22 cellular contexts compared by ENCODE assay signal in the genomic region with DNA sequence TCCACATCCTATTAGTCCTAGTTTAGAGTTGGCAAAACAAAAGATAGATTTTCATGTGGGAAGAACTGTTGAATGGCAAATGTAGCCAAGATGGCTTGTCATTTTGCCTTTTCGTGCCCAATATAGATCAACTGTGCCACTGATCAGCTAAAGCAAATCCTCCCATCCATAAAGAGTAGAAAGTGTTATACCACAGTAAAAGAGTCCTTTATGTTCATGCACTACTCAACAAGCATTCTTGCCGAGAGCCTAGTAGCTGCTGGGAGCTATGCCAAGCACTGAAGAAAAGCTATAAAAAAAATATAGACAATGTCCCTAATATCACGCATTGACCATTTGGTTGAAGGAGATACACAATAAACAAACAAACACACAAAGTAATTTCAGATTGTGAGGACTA.
"Had no signal": no experiment of that assay in that cellular context is flagged by ENCODE, and none has a peak within 500 bp of the region (broad histone marks: within the 10 kb centered on the region; RNA-seq: fewer than 3 reads in every experiment).

No MANE protein-coding gene starts in this region.

- DNase-seq: occipital lobe; ovary; posterior cingulate gyrus; psoas muscle; right cardiac atrium; right lobe of liver; sigmoid colon; small intestine; stimulated activated CD4-positive, alpha-beta T cell treated with anti-CD3 and anti-CD28 coated beads, Interleukin-15, amount 100 ng/mL, for 24 hours; stimulated activated CD4-positive, alpha-beta T cell treated with anti-CD3 and anti-CD28 coated beads, Interleukin-2, amount 100 ng/mL, for 24 hours; stimulated activated CD4-positive, alpha-beta T cell treated with anti-CD3 and anti-CD28 coated beads, Interleukin-2, amount 100 ng/mL, for 48 hours; stimulated activated CD4-positive, alpha-beta T cell treated with anti-CD3 and anti-CD28 coated beads, Interleukin-4, amount 100 ng/mL, for 24 hours; stimulated activated naive B cell treated with anti-CD40 and anti-IgM and Interleukin-4, amounts not matched to agents 10 μg/mL and 1 μg/mL and 100 μg/mL, for 72 hours; stimulated activated naive CD4-positive, alpha-beta T cell treated with Interleukin-2 at 50 U/mL for 16 hours; stomach; thyroid gland; trophoblast cell had no signal

- ATAC-seq: psoas muscle; right lobe of liver; stimulated activated effector memory CD8-positive, alpha-beta T cell treated with anti-CD3 and anti-CD28 coated beads, Interleukin-12 subunit alpha, Interleukin-12 subunit beta, amount 100 ng/mL, for 72 hours; stimulated activated naive B cell treated with anti-CD40 and anti-IgM and Interleukin-4, amounts not matched to agents 10 μg/mL and 1 μg/mL and 100 μg/mL, for 72 hours had no signal

- H3K4me3 Mint-ChIP-seq: nephron; neural progenitor cell; stimulated activated effector memory CD8-positive, alpha-beta T cell treated with anti-CD3 and anti-CD28 coated beads, Interleukin-12 subunit alpha, Interleukin-12 subunit beta, amount 100 ng/mL, for 72 hours; stimulated activated naive B cell treated with anti-CD40 and anti-IgM and Interleukin-4, amounts not matched to agents 10 μg/mL and 1 μg/mL and 100 μg/mL, for 72 hours; stimulated activated naive CD8-positive, alpha-beta T cell treated with anti-CD3 and anti-CD28 coated beads, Interleukin-15, Interleukin-2, amounts not matched to agents 100 ng/mL and 50 ng/mL, for 24 hours had no signal

- H3K27me3 Mint-ChIP-seq: progenitor cell of endocrine pancreas; stimulated activated naive CD8-positive, alpha-beta T cell treated with anti-CD3 and anti-CD28 coated beads, Interleukin-15, Interleukin-2, amounts not matched to agents 100 ng/mL and 50 ng/mL, for 24 hours had no signal

- H3K9me3 Mint-ChIP-seq: nephron; neural progenitor cell; stimulated activated naive B cell treated with anti-CD40 and anti-IgM and Interleukin-4, amounts not matched to agents 10 μg/mL and 1 μg/mL and 100 μg/mL, for 72 hours; stimulated activated naive CD8-positive, alpha-beta T cell treated with anti-CD3 and anti-CD28 coated beads, Interleukin-15, Interleukin-2, amounts not matched to agents 100 ng/mL and 50 ng/mL, for 24 hours had no signal

- H3K36me3 Mint-ChIP-seq: neural progenitor cell; stimulated activated effector memory CD8-positive, alpha-beta T cell treated with anti-CD3 and anti-CD28 coated beads, Interleukin-12 subunit alpha, Interleukin-12 subunit beta, amount 100 ng/mL, for 72 hours; stimulated activated naive B cell treated with anti-CD40 and anti-IgM and Interleukin-4, amounts not matched to agents 10 μg/mL and 1 μg/mL and 100 μg/mL, for 72 hours had no signal

- H3K27ac Mint-ChIP-seq: nephron; neural progenitor cell; progenitor cell of endocrine pancreas; stimulated activated effector memory CD8-positive, alpha-beta T cell treated with anti-CD3 and anti-CD28 coated beads, Interleukin-12 subunit alpha, Interleukin-12 subunit beta, amount 100 ng/mL, for 72 hours; stimulated activated naive B cell treated with anti-CD40 and anti-IgM and Interleukin-4, amounts not matched to agents 10 μg/mL and 1 μg/mL and 100 μg/mL, for 72 hours; stimulated activated naive CD8-positive, alpha-beta T cell treated with anti-CD3 and anti-CD28 coated beads, Interleukin-15, Interleukin-2, amounts not matched to agents 100 ng/mL and 50 ng/mL, for 24 hours had no signal

- H3K4me1 Mint-ChIP-seq: nephron; neural progenitor cell; stimulated activated effector memory CD8-positive, alpha-beta T cell treated with anti-CD3 and anti-CD28 coated beads, Interleukin-12 subunit alpha, Interleukin-12 subunit beta, amount 100 ng/mL, for 72 hours; stimulated activated naive B cell treated with anti-CD40 and anti-IgM and Interleukin-4, amounts not matched to agents 10 μg/mL and 1 μg/mL and 100 μg/mL, for 72 hours had no signal
